Comparison of ENCODE assay signal across 12 cellular contexts in the genomic region with DNA sequence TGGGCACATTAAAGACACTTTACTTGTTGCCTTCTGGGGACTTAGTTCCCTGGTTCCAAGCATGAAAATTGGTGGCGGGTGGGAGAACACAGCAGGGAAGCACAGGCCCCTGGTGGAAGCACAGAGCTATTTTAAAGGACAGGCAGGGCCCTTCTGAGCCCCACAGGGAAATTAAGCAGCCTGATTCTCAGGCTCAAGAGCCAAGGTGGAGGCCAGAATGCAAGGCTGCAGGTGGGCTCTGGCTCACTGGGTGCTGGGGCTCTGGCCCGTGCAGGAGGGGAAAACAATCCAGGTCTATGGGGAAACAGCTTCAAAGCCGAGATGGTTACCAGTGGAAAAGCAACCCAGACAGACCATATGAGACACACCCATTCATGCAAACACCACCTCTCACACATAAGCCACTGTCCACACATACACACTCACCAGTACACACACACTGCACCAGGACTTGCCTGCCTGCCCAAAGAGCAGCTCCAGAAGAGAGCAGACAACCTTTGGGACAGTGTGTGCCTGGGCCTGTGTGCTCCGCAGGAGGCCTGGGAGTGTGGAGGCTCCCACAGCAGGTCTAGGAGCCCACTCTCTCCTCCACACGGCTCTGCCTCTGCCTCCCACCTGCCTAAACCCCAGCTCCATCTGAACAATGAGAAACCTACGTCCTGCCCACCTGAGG. TPM values are rescaled to one million over a fixed set of nuclear protein-coding genes. Genes with fewer than 3 reads are reported as not detected.
DNase-seq lines count a peak whose midpoint lies in the region; ATAC-seq, FAIRE-seq and TF ChIP-seq lines count a peak whose summit lies in the region.
"Had no signal": no experiment of that assay in that cellular context is flagged by ENCODE, and none has a peak within 500 bp of the region (broad histone marks: within the 10 kb centered on the region; RNA-seq: fewer than 3 reads in every experiment).

No MANE protein-coding gene starts in this region.

- H3K36me3 ChIP-seq in prostate gland (no peaks in the 10 kb centered on the region), MG63 (no peaks in the 10 kb centered on the region)

- no peaks in the 10 kb centered on the region for H3K27me3 Mint-ChIP-seq in activated CD4-positive, alpha-beta T cell treated with anti-CD3 and anti-CD28 coated beads, Interleukin-2, amount 10 ng/mL, durations not matched to agents 7 days and 5 days
- H3K27me3 Mint-ChIP-seq: CD4-positive, alpha-beta memory T cell had no signal

- peaks cover 4% of the 10 kb centered on the region for H3K36me3 Mint-ChIP-seq in activated CD4-positive, alpha-beta T cell treated with anti-CD3 and anti-CD28 coated beads, Interleukin-2, amount 10 ng/mL, durations not matched to agents 7 days and 5 days (ENCODE audit: low read depth)
- H3K36me3 Mint-ChIP-seq: CD4-positive, alpha-beta memory T cell had no signal

- H3K4me1 ChIP-seq in prostate gland (replicated peaks) = peaks cover 30% of the 10 kb centered on the region

- H3K9me3 ChIP-seq in prostate gland (no peaks in the 10 kb centered on the region), MG63 (no peaks in the 10 kb centered on the region)

- 64% methylated on average over 6 of the region's 6 CpGs for WGBS in prostate gland

- TF ChIP-seq POLR2A in prostate gland (IDR thresholded peaks at IDR 0.05) = no peak

- peak; percentile 83 for FAIRE-seq in GM19239 (lab: Jason Lieb, UNC)

- TF ChIP-seq CTCF in prostate gland (IDR thresholded peaks at IDR 0.05) = no peak

- H3K27ac Mint-ChIP-seq in activated CD4-positive, alpha-beta T cell treated with anti-CD3 and anti-CD28 coated beads, Interleukin-2, amount 10 ng/mL, durations not matched to agents 7 days and 5 days = no peak overlapping the region

- POLR2A ChIA-PET in activated CD4-positive, alpha-beta T cell treated with anti-CD3 and anti-CD28 coated beads, Interleukin-2, amount 10 ng/mL, durations not matched to agents 7 days and 5 days (lab: Charles Lee) = no interaction called here

- H3K4me3 Mint-ChIP-seq in activated CD4-positive, alpha-beta T cell treated with anti-CD3 and anti-CD28 coated beads, Interleukin-2, amount 10 ng/mL, durations not matched to agents 7 days and 5 days = no peak overlapping the region
- H3K4me3 Mint-ChIP-seq: CD4-positive, alpha-beta memory T cell had no signal

- no peaks in the 10 kb centered on the region for H3K9me3 Mint-ChIP-seq in activated CD4-positive, alpha-beta T cell treated with anti-CD3 and anti-CD28 coated beads, Interleukin-2, amount 10 ng/mL, durations not matched to agents 7 days and 5 days

- CTCF ChIA-PET in activated CD4-positive, alpha-beta T cell treated with anti-CD3 and anti-CD28 coated beads, Interleukin-2, amount 10 ng/mL, durations not matched to agents 7 days and 5 days (lab: Charles Lee) = interaction anchor here (0.6 to 3.9 kb wide), 8 partner anchors 9 to 442 kb away, joined by 3 to 17 read pairs (median 4); no protein-coding TSS in a partner anchor

- peaks cover 36% of the 10 kb centered on the region for H3K4me1 Mint-ChIP-seq in activated CD4-positive, alpha-beta T cell treated with anti-CD3 and anti-CD28 coated beads, Interleukin-2, amount 10 ng/mL, durations not matched to agents 7 days and 5 days

- DNase-seq in COR-L47 (lab: John Stamatoyannopoulos, UW) (peak; percentile 70), GM19239 (ENCODE audit: insufficient read length, low spot score) (no peak), caudate nucleus (lab: John Stamatoyannopoulos, UW) (no peak), prostate gland (ENCODE audit: low spot score) (no peak), MG63 (no peak)
- no peak for DNase-seq in activated CD4-positive, alpha-beta T cell treated with anti-CD3 and anti-CD28 coated beads, Interleukin-2, amount 10 ng/mL, durations not matched to agents 7 days and 5 days
- DNase-seq: CD4-positive, alpha-beta memory T cell; NCI-H526; stimulated activated naive CD4-positive, alpha-beta T cell; T-helper 2 cell had no signal

- peak overlapping the region; percentile 99 for H3K27ac ChIP-seq in caudate nucleus (ENCODE audit: low read depth, low read length)
- peak overlapping the region; percentile 74 to 79 for H3K27ac ChIP-seq in prostate gland

- no peaks in the 10 kb centered on the region for H3K27me3 ChIP-seq in prostate gland (replicated peaks; ENCODE audit: insufficient read depth)
- no peaks in the 10 kb centered on the region for H3K27me3 ChIP-seq in MG63

- no peak overlapping the region for H3K4me3 ChIP-seq in prostate gland
- H3K4me3 ChIP-seq in MG63 = no peak overlapping the region

- intact Hi-C loops in prostate gland (cut with DNase I) = no loop called here

- ATAC-seq in GM18502 (IDR thresholded peaks at IDR 0.05; ENCODE audit: poor library complexity, unreplicated experiment) = no peak
- no peak for ATAC-seq in GM19395 (IDR thresholded peaks at IDR 0.05; ENCODE audit: unreplicated experiment)

RNA-seq across cellular contexts. Expression of gene TFEB, which starts 30.6 kb away (rescaled TPM):
- 10 to 100 TPM; 28.4 to 31.2 TPM for total RNA-seq in prostate gland
- 10 to 100 TPM in 1 of 2 experiments, 1 to 10 TPM in 1; 9.7 to 12.5 TPM for total RNA-seq in activated CD4-positive, alpha-beta T cell treated with anti-CD3 and anti-CD28 coated beads, Interleukin-2, amount 10 ng/mL, durations not matched to agents 7 days and 5 days
- 4.4 and 5.2 TPM in 2 replicates for total RNA-seq in MG63 (2014; rRNA removed; shearing (Covaris generic); ENCODE audit: low replicate concordance)

RNA-seq across cellular contexts. Expression of gene PGC, which starts 42.4 kb away (rescaled TPM):
- 100 to 1,000 TPM in 1 of 2 donors, 10 to 100 TPM in 1; 18.4 to 391 TPM for total RNA-seq in prostate gland
- not detected for total RNA-seq in activated CD4-positive, alpha-beta T cell treated with anti-CD3 and anti-CD28 coated beads, Interleukin-2, amount 10 ng/mL, durations not matched to agents 7 days and 5 days
- not detected in 2 replicates for total RNA-seq in MG63 (2014; rRNA removed; shearing (Covaris generic); ENCODE audit: low replicate concordance)
- total RNA-seq: CD4-positive, alpha-beta memory T cell had no signal

Comparison
In these comparisons a context has a peak if more than half of its experiments do, and no peak if none do; other contexts are left out.
1. RNA of gene PGC, which starts 42.4 kb away (total RNA-seq): 18.4 to 391 TPM in prostate gland; not detected in activated CD4-positive, alpha-beta T cell treated with anti-CD3 and anti-CD28 coated beads, Interleukin-2, amount 10 ng/mL, durations not matched to agents 7 days and 5 days and not detected in MG63; every median in the first group is over 10 times any median in the second.